Comparison of ENCODE assay signal across 16 cellular contexts in the genomic region with DNA sequence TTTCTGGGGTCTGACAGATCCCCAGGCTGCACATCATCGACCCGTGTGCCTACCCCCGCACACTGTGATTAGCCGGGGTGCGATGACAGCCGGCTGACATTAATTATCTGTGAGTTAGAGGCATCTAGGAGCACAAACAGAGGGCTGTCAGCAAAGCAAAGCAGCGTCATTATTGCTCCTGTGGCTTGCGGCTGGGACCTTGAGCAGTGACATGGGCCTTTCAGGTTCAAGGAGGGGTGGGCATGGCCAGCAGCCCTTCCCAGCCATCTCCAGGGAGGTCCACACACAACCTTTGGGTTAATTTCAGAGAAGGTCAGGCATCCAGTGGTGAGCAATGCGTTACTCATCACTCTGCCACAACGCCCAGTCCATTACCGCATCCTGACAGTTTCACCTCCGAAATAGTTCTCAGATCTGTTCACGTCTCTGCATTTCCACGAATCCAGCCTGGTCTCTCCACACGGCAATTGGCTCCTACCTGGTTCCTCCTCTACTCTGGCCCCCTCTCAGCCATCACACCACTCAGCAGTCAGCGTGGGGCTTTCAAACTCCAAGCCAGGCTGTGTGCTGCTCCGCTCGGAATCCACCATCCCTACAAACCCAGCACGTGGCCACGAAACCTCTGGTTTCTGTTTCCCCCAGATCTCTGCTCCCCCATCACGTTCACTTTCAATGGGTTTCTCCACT.
DNase-seq lines count a peak whose midpoint lies in the region; ATAC-seq, FAIRE-seq and TF ChIP-seq lines count a peak whose summit lies in the region.
"Had no signal": no experiment of that assay in that cellular context is flagged by ENCODE, and none has a peak within 500 bp of the region (broad histone marks: within the 10 kb centered on the region; RNA-seq: fewer than 3 reads in every experiment).

No MANE protein-coding gene starts in this region.

- no peak overlapping the region for H3K4me2 ChIP-seq in HepG2 (ENCODE audit: low read depth, low read length)
- no peak overlapping the region for H3K4me2 ChIP-seq in H1 (ENCODE audit: insufficient read depth in 1 of 2, low read depth in 2 of 2, low read length in 2 of 2)

- H3K4me3 Mint-ChIP-seq in Caco-2 (ENCODE audit: unreplicated experiment): no peak overlapping the region
- H3K4me3 Mint-ChIP-seq in T-helper 2 cell treated with Interferon-gamma antibody and Interleukin-4, amounts not matched to agents 5 μg/mL and 100 μg/mL, for 36 hours: no peak overlapping the region
- H3K4me3 Mint-ChIP-seq: activated naive CD4-positive, alpha-beta T cell treated with anti-CD3 and anti-CD28 coated beads, Interleukin-2, amount 50 U/mL, for 24 hours had no signal

- peaks cover 18% of the 10 kb centered on the region for H3K27me3 Mint-ChIP-seq in Caco-2 (ENCODE audit: insufficient read depth, unreplicated experiment)
- no peaks in the 10 kb centered on the region for H3K27me3 Mint-ChIP-seq in T-helper 2 cell treated with Interferon-gamma antibody and Interleukin-4, amounts not matched to agents 5 μg/mL and 100 μg/mL, for 36 hours (ENCODE audit: low read depth)

- H3K27ac ChIP-seq in HepG2 (ENCODE audit: extremely low read length, insufficient read depth, low read length): no peak overlapping the region
- no peak overlapping the region for H3K27ac ChIP-seq in right lobe of liver
- no peak overlapping the region for H3K27ac ChIP-seq in H1 (ENCODE audit: low read depth, low read length)
- H3K27ac ChIP-seq: parathyroid adenoma, VCaP had no signal

- H2BK120ac ChIP-seq in H1 (replicated peaks; ENCODE audit: low read depth, low read length): no peak overlapping the region

- no peak for TF ChIP-seq POLR2A in HepG2 (IDR thresholded peaks at IDR 0.05; ENCODE audit: insufficient read depth in 1 of 2, low read depth in 2 of 2, low read length in 2 of 2)
- TF ChIP-seq POLR2A in right lobe of liver (IDR thresholded peaks at IDR 0.05): no peak
- no peak for TF ChIP-seq POLR2A in H1 (IDR thresholded peaks at IDR 0.05; ENCODE audit: control extremely low read depth in 1 of 2, low read depth in 2 of 2, low read length in 2 of 2)

- H3K27me3 ChIP-seq in HepG2 (ENCODE audit: control insufficient read depth in 1 of 2, insufficient read depth in 2 of 2, low read length in 2 of 2): peaks cover 2 to 26% of the 10 kb centered on the region in 2 experiments; a peak in 4 of 5 replicates
- no peaks in the 10 kb centered on the region for H3K27me3 ChIP-seq in right lobe of liver
- no peaks in the 10 kb centered on the region for H3K27me3 ChIP-seq in H1 (replicated peaks in 1 of 4; ENCODE audit: control insufficient read depth in 3 of 4, extremely low read depth in 1 of 4, insufficient read depth in 3 of 4, low read length in 3 of 4)
- no peaks in the 10 kb centered on the region for H3K27me3 ChIP-seq in Caco-2 (replicated peaks; ENCODE audit: control insufficient read depth, insufficient read depth, low read length)

- intact Hi-C loops in HepG2 (cut with micrococcal nuclease; ENCODE audit: unreplicated experiment) (no loop called here), right lobe of liver (cut with DNase I) (no loop called here), Caco-2 (cut with micrococcal nuclease; ENCODE audit: unreplicated experiment) (no loop called here)

- no peak overlapping the region for H3K27ac Mint-ChIP-seq in Caco-2 (ENCODE audit: unreplicated experiment)
- H3K27ac Mint-ChIP-seq in T-helper 2 cell treated with Interferon-gamma antibody and Interleukin-4, amounts not matched to agents 5 μg/mL and 100 μg/mL, for 36 hours: no peak overlapping the region
- H3K27ac Mint-ChIP-seq: activated naive CD4-positive, alpha-beta T cell treated with anti-CD3 and anti-CD28 coated beads, Interleukin-2, amount 50 U/mL, for 24 hours had no signal

- CTCF ChIA-PET in HepG2 (lab: Yijun Ruan, JAX; ENCODE audit: low intra/inter-chr PET ratio, low total read pairs) (no interaction called here), H1 (lab: Charles Lee; ENCODE audit: partially characterized antibody) (no interaction called here), Caco-2 (lab: Charles Lee) (no interaction called here)

- no peak overlapping the region for H4K91ac ChIP-seq in H1 (replicated peaks; ENCODE audit: insufficient read length, low read length)

- no peak overlapping the region for H3K18ac ChIP-seq in H1 (ENCODE audit: extremely low read depth, low read length)

- H3K36me3 ChIP-seq in HepG2 (replicated peaks in 1 of 2; ENCODE audit: control insufficient read depth in 1 of 2, insufficient read depth in 2 of 2, low read length in 2 of 2): no peaks in the 10 kb centered on the region
- H3K36me3 ChIP-seq in right lobe of liver: no peaks in the 10 kb centered on the region
- no peaks in the 10 kb centered on the region for H3K36me3 ChIP-seq in H1 (ENCODE audit: control insufficient read depth in 2 of 4, insufficient read depth in 4 of 4, low read length in 3 of 4)
- H3K36me3 ChIP-seq in Caco-2 (ENCODE audit: control insufficient read depth, insufficient read depth, low read length): no peaks in the 10 kb centered on the region

- H3K4me3 ChIP-seq in HepG2 (replicated peaks in 1 of 3; ENCODE audit: insufficient read depth in 1 of 3, low read depth in 2 of 3, low read length in 3 of 3) (no peak overlapping the region), right lobe of liver (no peak overlapping the region), H1 (ENCODE audit: extremely low read depth in 1 of 4, insufficient read depth in 2 of 4, low read depth in 3 of 4, low read length in 4 of 4) (no peak overlapping the region), Caco-2 (ENCODE audit: low read depth, low read length) (no peak overlapping the region)
- H3K4me3 ChIP-seq: mucosa of descending colon had no signal

- H3K23me2 ChIP-seq in H1 (ENCODE audit: low read depth, low read length): peaks cover 13% of the 10 kb centered on the region; the same call in 1 of the 2 replicates

- no peaks in the 10 kb centered on the region for H3K79me1 ChIP-seq in H1 (ENCODE audit: low read depth, low read length)

- H3K4me1 ChIP-seq in HepG2 (ENCODE audit: insufficient read depth, low read length) (no peaks in the 10 kb centered on the region), right lobe of liver (no peaks in the 10 kb centered on the region), H1 (replicated peaks in 1 of 4; ENCODE audit: control insufficient read depth in 3 of 4, insufficient read depth in 4 of 4, low read length in 3 of 4) (no peaks in the 10 kb centered on the region), Caco-2 (no peaks in the 10 kb centered on the region)
- H3K4me1 ChIP-seq: parathyroid adenoma had no signal

- H4K20me1 ChIP-seq in HepG2 (ENCODE audit: insufficient read depth, low read length) (no peaks in the 10 kb centered on the region), H1 (replicated peaks in 1 of 2; ENCODE audit: control insufficient read depth in 1 of 2, insufficient read depth in 2 of 2, low read length in 2 of 2) (no peaks in the 10 kb centered on the region)

- no peak overlapping the region for H4K8ac ChIP-seq in H1 (ENCODE audit: extremely low read depth, insufficient read depth, low read length)

- 3% methylated on average over 15 of the region's 21 CpGs for WGBS in HepG2 (ENCODE audit: low lambda C conversion rate)
- WGBS in right lobe of liver (ENCODE audit: insufficient coverage, low coverage, low lambda C conversion rate, missing lambda C conversion rate): 58% methylated on average over 5 of the region's 21 CpGs
- 86% methylated on average over 21 of the region's 21 CpGs; no CpG with 5 or more reads in 1 of the 2 experiments for WGBS in H1 (ENCODE audit: extremely low coverage in 1 of 2, insufficient coverage in 1 of 2, insufficient read length in 1 of 2, insufficient replicate concordance in 2 of 2, low coverage in 1 of 2, low lambda C conversion rate in 2 of 2, missing lambda C conversion rate in 1 of 2), 2 experiments

- no peak overlapping the region for H2BK5ac ChIP-seq in H1 (ENCODE audit: low read depth, low read length)

- H2AK5ac ChIP-seq in H1 (ENCODE audit: low read depth, low read length): no peak overlapping the region

- POLR2A ChIA-PET in HepG2 (lab: Yijun Ruan, JAX) (no interaction called here), H1 (lab: Charles Lee; ENCODE audit: partially characterized antibody) (no interaction called here), Caco-2 (lab: Charles Lee) (no interaction called here)

- H4K5ac ChIP-seq in H1 (ENCODE audit: insufficient read length, low read depth, low read length): no peak overlapping the region

- in situ Hi-C loops in HepG2 (cut with HindIII; ENCODE audit: extremely low pct_ligation_motif_present, low pct_unique_long_range_greater_than_20kb): no loop called here

- no peak overlapping the region for H2BK20ac ChIP-seq in H1 (ENCODE audit: low read length)

- peak; percentile 47 for ATAC-seq in HepG2
- ATAC-seq in right lobe of liver: no peak
- ATAC-seq: mucosa of descending colon had no signal

- H3K9ac ChIP-seq in HepG2 (ENCODE audit: insufficient read depth, low read depth, low read length): no peak overlapping the region
- H3K9ac ChIP-seq in H1 (replicated peaks in 1 of 4; ENCODE audit: extremely low read depth in 1 of 4, low read depth in 3 of 4, low read length in 3 of 4): no peak overlapping the region
- H3K9ac ChIP-seq: parathyroid adenoma had no signal

- no peak overlapping the region for H3K23ac ChIP-seq in H1 (ENCODE audit: insufficient read length)

- no peak for TF ChIP-seq CTCF in HepG2 (CRISPR knock-in tag; IDR thresholded peaks at IDR 0.05)
- TF ChIP-seq CTCF in right lobe of liver (IDR thresholded peaks at IDR 0.05): no peak
- TF ChIP-seq CTCF in H1 (IDR thresholded peaks at IDR 0.05; ENCODE audit: control extremely low read depth in 1 of 3, insufficient read depth in 1 of 3, low read depth in 1 of 3, low read length in 3 of 3): no peak
- no peak for TF ChIP-seq CTCF in Caco-2 (IDR thresholded peaks at IDR 0.05; ENCODE audit: insufficient read depth in 1 of 2, low read depth in 1 of 2, low read length in 1 of 2, severe bottlenecking in 1 of 2, unreplicated experiment in 1 of 2)

- TF ChIP-seq RAD21 in HepG2 (CRISPR knock-in tag; IDR thresholded peaks at IDR 0.05) (no peak), H1 (IDR thresholded peaks at IDR 0.05 in 1 of 2, conservative IDR thresholded peaks at IDR 0.05 in 1 of 2; ENCODE audit: low read depth in 2 of 2, low read length in 2 of 2) (no peak)

- H3K36me3 Mint-ChIP-seq in Caco-2 (ENCODE audit: insufficient read depth, unreplicated experiment): no peaks in the 10 kb centered on the region
- no peaks in the 10 kb centered on the region for H3K36me3 Mint-ChIP-seq in T-helper 2 cell treated with Interferon-gamma antibody and Interleukin-4, amounts not matched to agents 5 μg/mL and 100 μg/mL, for 36 hours (ENCODE audit: low read depth)
- H3K36me3 Mint-ChIP-seq: activated naive CD4-positive, alpha-beta T cell treated with anti-CD3 and anti-CD28 coated beads, Interleukin-2, amount 50 U/mL, for 24 hours had no signal

- DNase-seq in HepG2 (ENCODE audit: low spot score): no peak
- DNase-seq in right lobe of liver: no peak
- peak; percentile 43 for DNase-seq in RKO (ENCODE audit: low spot score)
- DNase-seq in H1 (ENCODE audit: low read depth in 1 of 2, low spot score in 2 of 2): no peak
- DNase-seq in urothelium cell line (ENCODE audit: low spot score): peak; percentile 68
- DNase-seq in Caco-2: no peak
- no peak for DNase-seq in hypothalamus (lab: John Stamatoyannopoulos, UW)
- DNase-seq in T-helper 2 cell treated with Interferon-gamma antibody and Interleukin-4, amounts not matched to agents 5 μg/mL and 100 μg/mL, for 36 hours (ENCODE audit: low spot score): no peak
- DNase-seq: central memory CD4-positive, alpha-beta T cell; kidney; mucosa of descending colon; NCI-H2081 treated with DMSO at 0.1 percent for 48 hours; NCI-H82 had no signal

- TF ChIP-seq EP300 in HepG2 (IDR thresholded peaks at IDR 0.05; ENCODE audit: low read depth in 2 of 2, low read length in 2 of 2) (no peak), HepG2 (CRISPR knock-in tag; IDR thresholded peaks at IDR 0.05; ENCODE audit: borderline replicate concordance) (no peak), H1 (IDR thresholded peaks at IDR 0.05; ENCODE audit: borderline replicate concordance in 1 of 2, low read depth in 2 of 2, low read length in 2 of 2) (no peak)

- no peaks in the 10 kb centered on the region for H3K9me3 Mint-ChIP-seq in Caco-2 (ENCODE audit: unreplicated experiment)
- H3K9me3 Mint-ChIP-seq in T-helper 2 cell treated with Interferon-gamma antibody and Interleukin-4, amounts not matched to agents 5 μg/mL and 100 μg/mL, for 36 hours: no peaks in the 10 kb centered on the region
- H3K9me3 Mint-ChIP-seq: activated naive CD4-positive, alpha-beta T cell treated with anti-CD3 and anti-CD28 coated beads, Interleukin-2, amount 50 U/mL, for 24 hours had no signal

- H3K14ac ChIP-seq in H1 (ENCODE audit: insufficient read length): no peak overlapping the region

- H2BK15ac ChIP-seq in H1 (ENCODE audit: low read length): no peak overlapping the region

- BruUV-seq in HepG2 (replicated peaks; lab: Mats Ljungman, UMichigan) (no TSS peak), Caco-2 (replicated peaks; lab: Mats Ljungman, UMichigan) (no TSS peak)

- no peak for FAIRE-seq in HepG2 (lab: Jason Lieb, UNC)
- FAIRE-seq in H1 (lab: Jason Lieb, UNC): no peak
- no peak for FAIRE-seq in urothelium cell line (lab: Jason Lieb, UNC)
- FAIRE-seq: kidney had no signal

- H3K9me3 ChIP-seq in HepG2 (ENCODE audit: low read length) (peaks cover 10% of the 10 kb centered on the region; the same call in 1 of the 2 replicates), right lobe of liver (no peaks in the 10 kb centered on the region), H1 (ENCODE audit: insufficient read depth in 2 of 2, low read depth in 1 of 2, low read length in 1 of 2) (peaks cover 0 to 4% of the 10 kb centered on the region in 2 experiments; a peak in 2 of 4 replicates), Caco-2 (no peaks in the 10 kb centered on the region)
- H3K9me3 ChIP-seq: mucosa of descending colon had no signal

- H3K4ac ChIP-seq in H1 (replicated peaks; ENCODE audit: insufficient read length, low read depth, low read length): no peak overlapping the region

- H2AFZ ChIP-seq in HepG2 (ENCODE audit: low read length) (no peak overlapping the region), H1 (ENCODE audit: low read length) (peak overlapping the region; percentile 88; the same call in 1 of the 2 replicates)
- H2AFZ ChIP-seq: parathyroid adenoma had no signal

- H3K79me2 ChIP-seq in HepG2 (ENCODE audit: insufficient read depth, low read length) (no peaks in the 10 kb centered on the region), H1 (ENCODE audit: control insufficient read depth in 1 of 2, insufficient read depth in 2 of 2, low read length in 2 of 2) (no peaks in the 10 kb centered on the region)
- H3K79me2 ChIP-seq: parathyroid adenoma had no signal

- no peak overlapping the region for H3K56ac ChIP-seq in H1 (replicated peaks; ENCODE audit: insufficient read length, low read depth, low read length)

- H2BK12ac ChIP-seq in H1 (ENCODE audit: low read depth, low read length): no peak overlapping the region

- H3K4me1 Mint-ChIP-seq in Caco-2 (ENCODE audit: low read depth, unreplicated experiment): no peaks in the 10 kb centered on the region
- H3K4me1 Mint-ChIP-seq in T-helper 2 cell treated with Interferon-gamma antibody and Interleukin-4, amounts not matched to agents 5 μg/mL and 100 μg/mL, for 36 hours (ENCODE audit: low read depth): no peaks in the 10 kb centered on the region
- H3K4me1 Mint-ChIP-seq: activated naive CD4-positive, alpha-beta T cell treated with anti-CD3 and anti-CD28 coated beads, Interleukin-2, amount 50 U/mL, for 24 hours had no signal

Comparison
In these comparisons a context has a peak if more than half of its experiments do, and no peak if none do; other contexts are left out.
1. DNase-seq: peak in RKO (single experiment) and urothelium cell line (single experiment); none in HepG2 (single experiment), right lobe of liver (0 of 3), H1 (0 of 2), Caco-2 (0 of 2), hypothalamus (0 of 51) and T-helper 2 cell treated with Interferon-gamma antibody and Interleukin-4, amounts not matched to agents 5 μg/mL and 100 μg/mL, for 36 hours (single experiment).